In genomic region chr20:49287555-49288249, GRCh38 we compare ENCODE assay signal across 9 cellular contexts. TPM values are rescaled to one million over a fixed set of nuclear protein-coding genes. Genes with fewer than 3 reads are reported as not detected.
DNase-seq lines count a peak whose midpoint lies in the region; ATAC-seq and TF ChIP-seq lines count a peak whose summit lies in the region.
"Had no signal": no experiment of that assay in that cellular context is flagged by ENCODE, and none has a peak within 500 bp of the region (broad histone marks: within the 10 kb centered on the region; RNA-seq: fewer than 3 reads in every experiment).

No MANE protein-coding gene starts in this region.

- no peak overlapping the region for H3K4me2 ChIP-seq in SU-DHL-6 (ENCODE audit: low read depth, low read length, poor library complexity, severe bottlenecking)

- peaks cover 56% of the 10 kb centered on the region for H3K4me1 Mint-ChIP-seq in activated T-cell treated with anti-CD3 and anti-CD28 coated beads, Interleukin-2, amount 50 U/mL, for 72 hours (ENCODE audit: low read depth)

- peak overlapping the region; percentile 96 for H3K27ac Mint-ChIP-seq in activated T-cell treated with anti-CD3 and anti-CD28 coated beads, Interleukin-2, amount 50 U/mL, for 72 hours

- H3K4me3 Mint-ChIP-seq in activated T-cell treated with anti-CD3 and anti-CD28 coated beads, Interleukin-2, amount 50 U/mL, for 72 hours, result peak overlapping the region in 1 of 2 donors; percentile 54

- no peaks in the 10 kb centered on the region for H3K27me3 Mint-ChIP-seq in activated T-cell treated with anti-CD3 and anti-CD28 coated beads, Interleukin-2, amount 50 U/mL, for 72 hours (ENCODE audit: low read depth)

- intact Hi-C loops in stomach (cut with DNase I; ENCODE audit: low total_unique reads), result no loop called here

- no peak for TF ChIP-seq POLR2A in stomach (IDR thresholded peaks at IDR 0.05)

- no peaks in the 10 kb centered on the region for H3K9me3 ChIP-seq in SU-DHL-6 (ENCODE audit: insufficient read depth, low read length)
- H3K9me3 ChIP-seq in stomach, result peaks cover 20 to 51% (median 34%) of the 10 kb centered on the region in 4 donors

- TF ChIP-seq CTCF in SU-DHL-6 (IDR thresholded peaks at IDR 0.05; ENCODE audit: insufficient read depth, low read length, poor library complexity, severe bottlenecking) (no peak), fibroblast of mammary gland (conservative IDR thresholded peaks at IDR 0.05; ENCODE audit: control insufficient read depth, insufficient read depth, low read depth, low read length) (no peak), stomach (IDR thresholded peaks at IDR 0.05) (no peak)

- peaks cover 95% of the 10 kb centered on the region for H3F3A ChIP-seq in SU-DHL-6 (ENCODE audit: insufficient read depth)

- H3K4me3 ChIP-seq in SU-DHL-6 (ENCODE audit: insufficient read depth, low read length, poor library complexity, severe bottlenecking) (no peak overlapping the region), fibroblast of mammary gland (ENCODE audit: control insufficient read depth, low read depth, low read length) (no peak overlapping the region), stomach (no peak overlapping the region)
- H3K4me3 ChIP-seq: esophagus muscularis mucosa had no signal

- DNase-seq in activated T-cell treated with anti-CD3 and anti-CD28 coated beads, Interleukin-2, amount 50 U/mL, for 72 hours, result no peak
- DNase-seq in activated T-cell treated with anti-CD3 and anti-CD28 coated beads, Interleukin-2, amount 50 U/mL, for 48 hours, result no peak
- DNase-seq in fibroblast of mammary gland (ENCODE audit: low read depth), result peak; percentile 63
- DNase-seq in stomach, result no peak
- no peak for DNase-seq in substantia nigra (lab: John Stamatoyannopoulos, UW)
- no peak for DNase-seq in NCI-H526 (lab: John Stamatoyannopoulos, UW)

- no peak overlapping the region for H3K9ac ChIP-seq in SU-DHL-6 (ENCODE audit: low read length)

- no peaks in the 10 kb centered on the region for H3K9me2 ChIP-seq in SU-DHL-6 (replicated peaks; ENCODE audit: insufficient read depth, low read length)

- peak in 1 of 2 donors; percentile 5 for ATAC-seq in activated T-cell treated with anti-CD3 and anti-CD28 coated beads, Interleukin-2, amount 50 U/mL, for 72 hours (replicated peaks in 1 of 2)
- ATAC-seq in GM18909 (IDR thresholded peaks at IDR 0.05; ENCODE audit: poor library complexity, unreplicated experiment), result no peak

- H3K27ac ChIP-seq in SU-DHL-6 (ENCODE audit: low read depth, low read length) (0 out of 2 replicates have a peak overlapping the region, but pooled peaks have one; percentile 1), stomach (peak overlapping the region in 4 of 5 donors; percentile 63 to 72 (median 68)), substantia nigra (ENCODE audit: low read depth, low read length, poor library complexity, severe bottlenecking) (no peak overlapping the region)
- H3K27ac ChIP-seq: esophagus muscularis mucosa had no signal

- no peak overlapping the region for H2AFZ ChIP-seq in SU-DHL-6 (ENCODE audit: low read depth, low read length, severe bottlenecking)

- H3K27me3 ChIP-seq in SU-DHL-6 (ENCODE audit: low read length) (no peaks in the 10 kb centered on the region), stomach (no peaks in the 10 kb centered on the region)
- H3K27me3 ChIP-seq: esophagus muscularis mucosa had no signal

- TF ChIP-seq EP300 in stomach (IDR thresholded peaks at IDR 0.05), result no peak

- H3K36me3 Mint-ChIP-seq in activated T-cell treated with anti-CD3 and anti-CD28 coated beads, Interleukin-2, amount 50 U/mL, for 72 hours (ENCODE audit: insufficient read depth in 2 of 2), result peaks cover 54 to 73% of the 10 kb centered on the region in 2 donors

- H4K20me1 ChIP-seq in SU-DHL-6 (ENCODE audit: low read depth, low read length), result peaks cover 49% of the 10 kb centered on the region

- H3K36me3 ChIP-seq in SU-DHL-6 (ENCODE audit: low read length) (peaks cover 67% of the 10 kb centered on the region), stomach (peaks cover 78 to 100% (median 100%) of the 10 kb centered on the region in 4 donors)

- H3K9me3 Mint-ChIP-seq in activated T-cell treated with anti-CD3 and anti-CD28 coated beads, Interleukin-2, amount 50 U/mL, for 72 hours, result peaks cover 0 to 15% of the 10 kb centered on the region in 2 donors

- H3K79me2 ChIP-seq in SU-DHL-6 (ENCODE audit: insufficient read depth, low read length), result peaks cover 44% of the 10 kb centered on the region

- peaks cover 20 to 64% (median 32%) of the 10 kb centered on the region in 4 donors for H3K4me1 ChIP-seq in stomach

RNA-seq across cellular contexts. Expression of gene ZNFX1, which starts 9.8 kb away (rescaled TPM):
- 10 to 100 TPM; 37.8 to 48.8 TPM for total RNA-seq in activated T-cell treated with anti-CD3 and anti-CD28 coated beads, Interleukin-2, amount 50 U/mL, for 72 hours
- 10 to 100 TPM in 4 of 5 donors, 1 to 10 TPM in 1; 5.2 to 29.6 (median 26.1) TPM for total RNA-seq in stomach
- polyA plus RNA-seq in stomach, result 1 to 10 TPM; 5.8 to 8.4 (median 6.4) TPM
